19 cellular contexts compared by ENCODE assay signal in the genomic region with DNA sequence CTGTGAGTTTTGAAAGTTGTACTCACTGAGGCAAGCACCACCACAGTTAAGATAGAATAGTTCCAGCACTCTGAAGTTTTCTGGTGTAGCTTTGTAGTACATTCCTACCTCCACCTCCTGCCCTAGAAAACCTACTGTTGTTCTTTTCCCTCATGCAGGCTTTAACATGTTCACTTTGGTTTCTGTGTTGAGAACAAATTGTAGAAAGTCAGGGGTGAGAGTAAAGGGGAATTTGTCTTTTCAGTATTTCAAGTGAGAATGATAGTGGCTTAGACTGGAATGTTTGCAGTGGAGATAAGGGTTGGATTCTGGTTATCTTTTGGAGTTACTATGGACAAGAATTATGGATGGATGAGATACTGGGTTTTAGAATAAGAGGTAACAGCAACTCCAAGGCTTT.
DNase-seq lines count a peak whose midpoint lies in the region; ATAC-seq and TF ChIP-seq lines count a peak whose summit lies in the region.
"Had no signal": no experiment of that assay in that cellular context is flagged by ENCODE, and none has a peak within 500 bp of the region (broad histone marks: within the 10 kb centered on the region; RNA-seq: fewer than 3 reads in every experiment).

No MANE protein-coding gene starts in this region.

- no peak overlapping the region for H3K4me3 Mint-ChIP-seq in central memory CD8-positive, alpha-beta T cell
- H3K4me3 Mint-ChIP-seq in mesothelial cell of epicardium, result no peak overlapping the region
- H3K4me3 Mint-ChIP-seq: activated CD4-positive, alpha-beta memory T cell treated with anti-CD3 and anti-CD28 coated beads, Interleukin-2, amount 10 ng/mL, durations not matched to agents 7 days and 5 days had no signal

- H3K9me3 Mint-ChIP-seq in central memory CD8-positive, alpha-beta T cell, result no peaks in the 10 kb centered on the region
- H3K9me3 Mint-ChIP-seq in mesothelial cell of epicardium, result peaks cover 6% of the 10 kb centered on the region
- H3K9me3 Mint-ChIP-seq: activated CD4-positive, alpha-beta memory T cell treated with anti-CD3 and anti-CD28 coated beads, Interleukin-2, amount 10 ng/mL, durations not matched to agents 7 days and 5 days; activated T-helper 2 cell treated with anti-CD3 and anti-CD28 coated beads, Interferon-gamma antibody, Interleukin-2, Interleukin-4, amounts not matched to agents 10 μg/mL and 5 μg/mL and 100 μg/mL, durations not matched to agents 14 hours and 24 hours and 36 hours had no signal

- no peaks in the 10 kb centered on the region for H3K36me3 ChIP-seq in cardiac muscle cell
- H3K36me3 ChIP-seq in right atrium auricular region, result no peaks in the 10 kb centered on the region
- no peaks in the 10 kb centered on the region for H3K36me3 ChIP-seq in uterus
- H3K36me3 ChIP-seq in heart left ventricle, result peaks cover 0 to 16% (median 8%) of the 10 kb centered on the region in 9 donors
- H3K36me3 ChIP-seq: colonic mucosa had no signal

- H3K4me3 ChIP-seq in cardiac muscle cell (no peak overlapping the region), right atrium auricular region (no peak overlapping the region), uterus (no peak overlapping the region), heart left ventricle (no peak overlapping the region)
- H3K4me3 ChIP-seq: colonic mucosa had no signal

- intact Hi-C loops in uterus (cut with DNase I; ENCODE audit: low total_unique reads), result no loop called here
- intact Hi-C loops in heart left ventricle (cut with DNase I), result loop anchor here in 9 of 10 donors (5.0 to 10.0 kb wide), 2 partner anchors 136 to 138 kb away; no protein-coding TSS in a partner anchor

- no peaks in the 10 kb centered on the region for H3K27me3 Mint-ChIP-seq in central memory CD8-positive, alpha-beta T cell
- H3K27me3 Mint-ChIP-seq in mesothelial cell of epicardium (ENCODE audit: low read depth), result no peaks in the 10 kb centered on the region
- H3K27me3 Mint-ChIP-seq: activated CD4-positive, alpha-beta memory T cell treated with anti-CD3 and anti-CD28 coated beads, Interleukin-2, amount 10 ng/mL, durations not matched to agents 7 days and 5 days had no signal

- peak in 1 of 2 donors; percentile 7 for DNase-seq in cardiac muscle cell (ENCODE audit: low read depth in 1 of 2, low spot score in 1 of 2)
- DNase-seq in right atrium auricular region (ENCODE audit: low spot score), result no peak
- DNase-seq in central memory CD8-positive, alpha-beta T cell (ENCODE audit: low spot score in 2 of 2), result no peak
- no peak for DNase-seq in mesothelial cell of epicardium (ENCODE audit: low spot score in 2 of 2, unreplicated experiment in 2 of 2)
- DNase-seq in uterus, result no peak
- DNase-seq in NCI-H1436 (lab: John Stamatoyannopoulos, UW), result no peak
- DNase-seq in HuH-7 (ENCODE audit: low spot score), result no peak
- DNase-seq in heart left ventricle, result no peak
- DNase-seq: activated CD4-positive, alpha-beta memory T cell treated with anti-CD3 and anti-CD28 coated beads, Interleukin-2, amount 10 ng/mL, durations not matched to agents 7 days and 5 days; amygdala; colonic mucosa; COR-L47; EL; MM.1S; NCI-H1694 treated with DMSO at 0.1 percent for 48 hours; NCI-H345; right cardiac atrium had no signal

- H3K9me3 ChIP-seq in cardiac muscle cell (ENCODE audit: low read depth) (no peaks in the 10 kb centered on the region), right atrium auricular region (no peaks in the 10 kb centered on the region), uterus (no peaks in the 10 kb centered on the region), heart left ventricle (no peaks in the 10 kb centered on the region)
- H3K9me3 ChIP-seq: colonic mucosa, neutrophil had no signal

- H3K27me3 ChIP-seq in cardiac muscle cell (no peaks in the 10 kb centered on the region), right atrium auricular region (no peaks in the 10 kb centered on the region), uterus (no peaks in the 10 kb centered on the region), heart left ventricle (no peaks in the 10 kb centered on the region)
- H3K27me3 ChIP-seq: colonic mucosa, neutrophil had no signal

- peaks cover 57% of the 10 kb centered on the region for H3K4me1 Mint-ChIP-seq in central memory CD8-positive, alpha-beta T cell
- peaks cover 17% of the 10 kb centered on the region for H3K4me1 Mint-ChIP-seq in mesothelial cell of epicardium

- H3K4me1 ChIP-seq in cardiac muscle cell (ENCODE audit: low read depth) (peaks cover 11% of the 10 kb centered on the region), right atrium auricular region (peaks cover 0 to 22% of the 10 kb centered on the region in 2 donors), uterus (no peaks in the 10 kb centered on the region), heart left ventricle (peaks cover 0 to 25% (median 10%) of the 10 kb centered on the region in 12 donors)
- H3K4me1 ChIP-seq: colonic mucosa had no signal

- H3K27ac ChIP-seq in cardiac muscle cell (peak overlapping the region; percentile 85), right atrium auricular region (no peak overlapping the region), uterus (peak overlapping the region; percentile 8 to 52), heart left ventricle (peak overlapping the region in 1 of 12 donors; percentile 11)
- H3K27ac ChIP-seq: colonic mucosa, neutrophil had no signal

- TF ChIP-seq POLR2A in uterus (IDR thresholded peaks at IDR 0.05) (no peak), heart left ventricle (IDR thresholded peaks at IDR 0.05) (no peak)

- H3K36me3 Mint-ChIP-seq in central memory CD8-positive, alpha-beta T cell (ENCODE audit: insufficient read depth), result peaks cover 30% of the 10 kb centered on the region
- peaks cover 31% of the 10 kb centered on the region for H3K36me3 Mint-ChIP-seq in mesothelial cell of epicardium

- no peak for ATAC-seq in central memory CD8-positive, alpha-beta T cell (replicated peaks; ENCODE audit: extremely low read depth, poor library complexity, severe bottlenecking)
- no peak for ATAC-seq in heart left ventricle
- ATAC-seq: right cardiac atrium had no signal

- H3K27ac Mint-ChIP-seq in central memory CD8-positive, alpha-beta T cell (ENCODE audit: low read depth), result peak overlapping the region; percentile 39
- peak overlapping the region; percentile 70 for H3K27ac Mint-ChIP-seq in mesothelial cell of epicardium
- H3K27ac Mint-ChIP-seq: activated CD4-positive, alpha-beta memory T cell treated with anti-CD3 and anti-CD28 coated beads, Interleukin-2, amount 10 ng/mL, durations not matched to agents 7 days and 5 days; activated T-helper 2 cell treated with anti-CD3 and anti-CD28 coated beads, Interferon-gamma antibody, Interleukin-2, Interleukin-4, amounts not matched to agents 10 μg/mL and 5 μg/mL and 100 μg/mL, durations not matched to agents 14 hours and 24 hours and 36 hours had no signal

- TF ChIP-seq CTCF in cardiac muscle cell (IDR thresholded peaks at IDR 0.05; ENCODE audit: low read depth, low read length) (no peak), right atrium auricular region (IDR thresholded peaks at IDR 0.05) (no peak), mesothelial cell of epicardium (IDR thresholded peaks at IDR 0.05; ENCODE audit: unreplicated experiment) (no peak), uterus (IDR thresholded peaks at IDR 0.05) (no peak), heart left ventricle (IDR thresholded peaks at IDR 0.05) (no peak)

Comparison
In these comparisons a context has a peak if more than half of its experiments do, and no peak if none do; other contexts are left out.
1. H3K27ac ChIP-seq: peak in cardiac muscle cell (single experiment) and uterus (2 of 2); none in right atrium auricular region (0 of 2).